In genomic region chr2:175063741-175064140, GRCh38 we compare ENCODE assay signal across 1 cellular context.
TF ChIP-seq lines count a peak whose summit lies in the region.

No MANE protein-coding gene starts in this region.

TF ChIP-seq in IMR-90, 13 proteins besides CTCF, POLR2A, EP300 and RAD21 (continued from another document):
- TF ChIP-seq MAZ (IDR thresholded peaks at IDR 0.05; ENCODE audit: borderline replicate concordance, low read depth, low read length) (no peak), SMC3 (IDR thresholded peaks at IDR 0.05; ENCODE audit: low read depth, low read length) (no peak), RCOR1 (IDR thresholded peaks at IDR 0.05; ENCODE audit: insufficient replicate concordance, low read length) (no peak)
